17 cellular contexts compared by ENCODE assay signal in genomic region chr12:131793623-131794022, GRCh38. TPM values are rescaled to one million over a fixed set of nuclear protein-coding genes. Genes with fewer than 3 reads are reported as not detected.
A peak's percentile ranks its signal among the peaks of the same experiment; 100 is the strongest.
DNase-seq lines count a peak whose midpoint lies in the region; ATAC-seq, FAIRE-seq and TF ChIP-seq lines count a peak whose summit lies in the region.
"Had no signal": no experiment of that assay in that cellular context is flagged by ENCODE, and none has a peak within 500 bp of the region (broad histone marks: within the 10 kb centered on the region; RNA-seq: fewer than 3 reads in every experiment).

No MANE protein-coding gene starts in this region.

- H3K27ac Mint-ChIP-seq in astrocyte (ENCODE audit: unreplicated experiment) = peak overlapping the region; percentile 71
- no peak overlapping the region for H3K27ac Mint-ChIP-seq in CD8-positive, alpha-beta T cell
- H3K27ac Mint-ChIP-seq: activated T-helper 2 cell treated with anti-CD3 and anti-CD28 coated beads, Interferon-gamma antibody, Interleukin-2, Interleukin-4, amounts not matched to agents 10 μg/mL and 5 μg/mL and 100 μg/mL, durations not matched to agents 14 hours and 24 hours and 36 hours had no signal

- no peak overlapping the region for H3K4me3 Mint-ChIP-seq in astrocyte (ENCODE audit: unreplicated experiment)
- H3K4me3 Mint-ChIP-seq in CD8-positive, alpha-beta T cell = no peak overlapping the region

- H3K9me3 ChIP-seq in astrocyte (ENCODE audit: insufficient read depth, low read depth, low read length) = no peaks in the 10 kb centered on the region
- H3K9me3 ChIP-seq in CD8-positive, alpha-beta T cell (ENCODE audit: low read length) = no peaks in the 10 kb centered on the region

- peaks cover 15% of the 10 kb centered on the region for H3K36me3 Mint-ChIP-seq in astrocyte (ENCODE audit: low read depth, unreplicated experiment)
- H3K36me3 Mint-ChIP-seq in CD8-positive, alpha-beta T cell = peaks cover 87% of the 10 kb centered on the region

- no peaks in the 10 kb centered on the region for H3K27me3 Mint-ChIP-seq in astrocyte (ENCODE audit: low read depth, unreplicated experiment)
- H3K27me3 Mint-ChIP-seq in CD8-positive, alpha-beta T cell (ENCODE audit: low read depth) = no peaks in the 10 kb centered on the region
- H3K27me3 Mint-ChIP-seq: naive B cell had no signal

- FAIRE-seq in astrocyte (lab: Jason Lieb, UNC) = no peak
- FAIRE-seq in urothelium cell line (lab: Jason Lieb, UNC) = no peak

- H3K4me1 Mint-ChIP-seq in astrocyte (ENCODE audit: low read depth, unreplicated experiment) = peaks cover 14% of the 10 kb centered on the region
- H3K4me1 Mint-ChIP-seq in CD8-positive, alpha-beta T cell (ENCODE audit: low read depth) = no peaks in the 10 kb centered on the region

- H3K36me3 ChIP-seq in astrocyte (ENCODE audit: insufficient read depth, low read length) = peaks cover 20% of the 10 kb centered on the region
- H3K36me3 ChIP-seq in CD8-positive, alpha-beta T cell (ENCODE audit: insufficient read depth, low read length) = peaks cover 37% of the 10 kb centered on the region

- H3K79me2 ChIP-seq in astrocyte (ENCODE audit: insufficient read depth, low read length) = no peaks in the 10 kb centered on the region

- no peak overlapping the region for H2AFZ ChIP-seq in astrocyte (ENCODE audit: low read depth, low read length)

- CTCF ChIA-PET in CD8-positive, alpha-beta T cell (lab: Charles Lee) = no interaction called here

- TF ChIP-seq CTCF in astrocyte (IDR thresholded peaks at IDR 0.05; ENCODE audit: insufficient read depth, low read depth, low read length) (no peak), fibroblast of villous mesenchyme (IDR thresholded peaks at IDR 0.05; ENCODE audit: insufficient read depth, low read depth, low read length) (no peak)
- no peak for TF ChIP-seq CTCF in CD8-positive, alpha-beta T cell (IDR thresholded peaks at IDR 0.05)

- peak overlapping the region; percentile 31 for H3K4me2 ChIP-seq in astrocyte (ENCODE audit: low read length)

- peaks cover 13% of the 10 kb centered on the region for H3K4me1 ChIP-seq in astrocyte (ENCODE audit: insufficient read depth, low read length)
- no peaks in the 10 kb centered on the region for H3K4me1 ChIP-seq in CD8-positive, alpha-beta T cell (ENCODE audit: insufficient read depth, low read length)

- no peaks in the 10 kb centered on the region for H4K20me1 ChIP-seq in astrocyte (ENCODE audit: insufficient read depth, low read length)

- H3K4me3 ChIP-seq in astrocyte (ENCODE audit: insufficient read depth, low read depth, low read length) (no peak overlapping the region), fibroblast of villous mesenchyme (ENCODE audit: low read depth, low read length) (no peak overlapping the region)
- H3K4me3 ChIP-seq in CD8-positive, alpha-beta T cell (ENCODE audit: low read depth, low read length) = no peak overlapping the region
- H3K4me3 ChIP-seq: BLaER1 had no signal

- DNase-seq in GM04503 (ENCODE audit: low read depth) (peak; percentile 13), astrocyte (ENCODE audit: low read depth) (peak; percentile 81), fibroblast of villous mesenchyme (ENCODE audit: low read depth) (peak; percentile 76), sciatic nerve (ENCODE audit: low spot score) (no peak), T-helper 1 cell (no peak), urothelium cell line (ENCODE audit: low spot score) (no peak)
- no peak for DNase-seq in CD8-positive, alpha-beta T cell
- DNase-seq: DMS 273 treated with DMSO at 0.1 percent for 48 hours, left ventricle myocardium superior, naive B cell, NCI-H2029, NCI-H524 treated with DMSO at 0.1 percent for 48 hours had no signal

- intact Hi-C loops in sciatic nerve (cut with DNase I) = no loop called here
- intact Hi-C loops in CD8-positive, alpha-beta T cell (cut with DNase I, micrococcal nuclease) = no loop called here

- H3K9ac ChIP-seq in astrocyte (ENCODE audit: low read length) = peak overlapping the region; percentile 16
- H3K9ac ChIP-seq: BLaER1 had no signal

- peak; percentile 13 for ATAC-seq in sciatic nerve
- ATAC-seq in GM21529 (IDR thresholded peaks at IDR 0.05; ENCODE audit: unreplicated experiment) = no peak
- no peak for ATAC-seq in CD8-positive, alpha-beta T cell
- ATAC-seq: left ventricle myocardium superior, Panc1 had no signal

- H3K9me3 Mint-ChIP-seq in astrocyte (ENCODE audit: unreplicated experiment) = no peaks in the 10 kb centered on the region
- H3K9me3 Mint-ChIP-seq in CD8-positive, alpha-beta T cell = no peaks in the 10 kb centered on the region
- H3K9me3 Mint-ChIP-seq: activated T-helper 2 cell treated with anti-CD3 and anti-CD28 coated beads, Interferon-gamma antibody, Interleukin-2, Interleukin-4, amounts not matched to agents 10 μg/mL and 5 μg/mL and 100 μg/mL, durations not matched to agents 14 hours and 24 hours and 36 hours; naive B cell had no signal

- POLR2A ChIA-PET in CD8-positive, alpha-beta T cell (lab: Charles Lee) = no interaction called here

- H3K27ac ChIP-seq in astrocyte (ENCODE audit: low read depth, low read length) = no peak overlapping the region
- no peak overlapping the region for H3K27ac ChIP-seq in CD8-positive, alpha-beta T cell (ENCODE audit: low read depth, low read length)
- H3K27ac ChIP-seq: VCaP had no signal

- H3K27me3 ChIP-seq in astrocyte (ENCODE audit: insufficient read depth, low read length) = no peaks in the 10 kb centered on the region
- H3K27me3 ChIP-seq in CD8-positive, alpha-beta T cell (ENCODE audit: insufficient read depth, low read length) = no peaks in the 10 kb centered on the region
- H3K27me3 ChIP-seq: BLaER1 had no signal

RNA-seq across cellular contexts. Expression of gene MMP17, which starts 34.6 kb away (rescaled TPM):
- total RNA-seq in astrocyte = 5.6 and 8.4 TPM in 2 replicates
- 8.6 and 13.9 TPM in 2 replicates for total RNA-seq in fibroblast of villous mesenchyme
- total RNA-seq in sciatic nerve = 12.6 TPM
- under 1 TPM; 0.33 to 0.90 TPM for total RNA-seq in CD8-positive, alpha-beta T cell

Comparison
In these comparisons a context has a peak if more than half of its experiments do, and no peak if none do; other contexts are left out.
1. DNase-seq: peak in GM04503 (single experiment), astrocyte (single experiment) and fibroblast of villous mesenchyme (single experiment); none in sciatic nerve (single experiment), T-helper 1 cell (0 of 5), urothelium cell line (single experiment) and CD8-positive, alpha-beta T cell (0 of 7).